In the genomic region with DNA sequence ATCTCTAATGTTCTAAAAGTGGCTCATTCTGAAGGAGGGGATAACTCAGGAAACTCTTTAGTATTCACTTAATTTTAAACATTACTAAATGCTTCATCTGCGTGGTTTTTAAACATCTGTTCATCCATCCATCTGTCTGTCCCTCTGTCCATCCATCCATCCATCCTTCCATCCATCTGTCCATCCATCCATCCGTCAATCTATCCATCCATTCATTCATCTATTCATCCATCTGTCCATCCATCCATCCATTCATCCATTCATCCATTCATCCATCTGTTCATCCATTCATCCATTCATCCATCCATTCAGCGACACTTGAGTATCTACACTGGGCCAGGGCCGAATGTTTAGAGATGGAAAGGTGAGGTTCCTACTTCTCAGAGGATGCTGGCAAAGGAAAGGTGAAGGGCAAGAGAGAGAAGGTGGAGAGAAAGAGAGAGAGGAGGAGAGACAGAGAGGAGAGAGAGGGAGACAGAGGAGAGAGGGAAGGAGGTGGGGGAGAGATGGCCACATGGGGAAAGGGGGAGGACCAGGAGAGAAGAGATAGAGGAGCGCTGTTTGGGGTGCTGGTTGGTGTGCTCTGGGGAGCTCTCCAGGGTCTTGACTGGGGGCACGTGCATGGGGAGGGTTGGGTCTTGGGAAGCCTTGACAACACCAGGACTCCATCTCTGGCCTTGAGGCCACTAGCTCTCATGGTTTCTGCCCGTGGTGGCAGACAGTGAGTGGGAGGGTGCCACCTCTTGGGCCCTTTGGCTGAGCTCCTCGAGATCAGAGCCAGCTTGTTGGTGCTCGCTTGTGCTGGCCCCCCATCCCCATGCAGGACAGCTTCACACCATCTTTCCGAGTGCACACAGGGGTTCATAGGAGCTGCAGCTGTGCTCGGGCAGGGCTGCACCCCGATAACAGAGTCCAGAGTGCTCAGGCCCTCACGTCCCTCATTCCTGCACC, we compare ENCODE assay signal across 1 cellular context.
TF ChIP-seq lines count a peak whose summit lies in the region.

No MANE protein-coding gene starts in this region.

TF ChIP-seq in endothelial cell of umbilical vein, 7 proteins besides CTCF, POLR2A, EP300 and RAD21:
- no peak for TF ChIP-seq JUN (IDR thresholded peaks at IDR 0.05; ENCODE audit: borderline replicate concordance, insufficient read depth, insufficient read length, low read depth)
- TF ChIP-seq, protein P1, sequence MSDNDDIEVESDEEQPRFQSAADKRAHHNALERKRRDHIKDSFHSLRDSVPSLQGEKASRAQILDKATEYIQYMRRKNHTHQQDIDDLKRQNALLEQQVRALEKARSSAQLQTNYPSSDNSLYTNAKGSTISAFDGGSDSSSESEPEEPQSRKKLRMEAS (IDR thresholded peaks at IDR 0.05; ENCODE audit: insufficient read depth, insufficient read length) = no peak
- no peak for TF ChIP-seq EZH2 (IDR thresholded peaks at IDR 0.05; ENCODE audit: borderline replicate concordance, low read depth, low read length, severe bottlenecking)
- no peak for TF ChIP-seq MYC (IDR thresholded peaks at IDR 0.05; ENCODE audit: low read depth, low read length)
- no peak for TF ChIP-seq FOS (IDR thresholded peaks at IDR 0.05; ENCODE audit: borderline replicate concordance, insufficient read depth, low read length)
- no peak for TF ChIP-seq GATA2 (IDR thresholded peaks at IDR 0.05; ENCODE audit: insufficient read depth, insufficient read length, low read depth, low read length)
- TF ChIP-seq POLR2AphosphoS5 (IDR thresholded peaks at IDR 0.05; ENCODE audit: insufficient read depth, low read depth, low read length) = no peak
